In the genomic region with DNA sequence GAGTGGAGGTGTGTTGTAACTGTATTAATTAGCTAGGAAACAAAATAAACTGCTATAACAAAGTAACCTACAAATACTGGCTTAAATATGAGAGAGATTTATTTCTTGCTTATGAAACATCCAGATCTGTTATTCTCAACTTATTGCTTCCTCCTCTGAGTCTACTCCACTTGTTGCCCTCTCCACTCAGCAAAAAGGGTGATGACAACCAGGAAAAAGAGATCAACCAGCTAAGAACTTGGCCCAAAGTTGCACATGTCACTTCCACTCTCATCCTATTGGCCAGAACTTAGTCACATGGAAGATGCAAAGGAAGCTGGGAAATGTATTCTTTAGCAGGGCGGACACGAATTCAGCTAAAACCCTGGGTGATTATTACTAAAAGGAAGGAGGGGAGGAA, we compare ENCODE assay signal across 9 cellular contexts. TPM values are rescaled to one million over a fixed set of nuclear protein-coding genes. Genes with fewer than 3 reads are reported as not detected.
DNase-seq lines count a peak whose midpoint lies in the region; ATAC-seq and TF ChIP-seq lines count a peak whose summit lies in the region.
"Had no signal": no experiment of that assay in that cellular context is flagged by ENCODE, and none has a peak within 500 bp of the region (broad histone marks: within the 10 kb centered on the region; RNA-seq: fewer than 3 reads in every experiment).

No MANE protein-coding gene starts in this region.

- TF ChIP-seq CTCF in left ventricle myocardium inferior (IDR thresholded peaks at IDR 0.05; ENCODE audit: borderline replicate concordance): no peak
- TF ChIP-seq CTCF in GM13976 (IDR thresholded peaks at IDR 0.05; ENCODE audit: borderline replicate concordance, control extremely low read depth, extremely low read depth, insufficient read depth, missing control alignments): no peak

- H3K9me3 Mint-ChIP-seq in stimulated activated effector memory CD8-positive, alpha-beta T cell treated with anti-CD3 and anti-CD28 coated beads, Interleukin-12 subunit alpha, Interleukin-12 subunit beta, amount 100 ng/mL, for 72 hours: no peaks in the 10 kb centered on the region

- H3K27ac Mint-ChIP-seq in stimulated activated effector memory CD8-positive, alpha-beta T cell treated with anti-CD3 and anti-CD28 coated beads, Interleukin-12 subunit alpha, Interleukin-12 subunit beta, amount 100 ng/mL, for 72 hours: no peak overlapping the region

- DNase-seq in Right ventricle myocardium inferior (ENCODE audit: missing footprints): no peak
- no peak for DNase-seq in left ventricle myocardium inferior
- DNase-seq in SK-MEL-5 (ENCODE audit: low read depth, low spot score): peak; percentile 65
- DNase-seq in globus pallidus (ENCODE audit: low spot score): peak; percentile 38
- DNase-seq in superior temporal gyrus (ENCODE audit: extremely low spot score): peak; percentile 60
- no peak for DNase-seq in GM13976 (ENCODE audit: low spot score)
- no peak for DNase-seq in activated naive CD4-positive, alpha-beta T cell treated with anti-CD3 and anti-CD28 coated beads, Interleukin-2, amount 50 U/mL, for 16 hours
- DNase-seq in stimulated activated effector memory CD8-positive, alpha-beta T cell treated with anti-CD3 and anti-CD28 coated beads, Interleukin-12 subunit alpha, Interleukin-12 subunit beta, amount 100 ng/mL, for 72 hours (ENCODE audit: low spot score in 2 of 2): no peak
- DNase-seq: activated effector memory CD4-positive, alpha-beta T cell treated with anti-CD3 and anti-CD28 coated beads, Interleukin-2, amount 50 U/mL, for 16 hours had no signal

- peak; percentile 53 for ATAC-seq in Right ventricle myocardium inferior
- no peak for ATAC-seq in stimulated activated effector memory CD8-positive, alpha-beta T cell treated with anti-CD3 and anti-CD28 coated beads, Interleukin-12 subunit alpha, Interleukin-12 subunit beta, amount 100 ng/mL, for 72 hours

- in situ Hi-C loops in SK-MEL-5 (cut with HindIII; ENCODE audit: low pct_unique_long_range_greater_than_20kb, low sequenced_read_pairs) (loop anchor here (25.0 kb wide), 1 partner anchor 157 kb away; no protein-coding TSS in a partner anchor), GM13976 (cut with MboI; ENCODE audit: low sequenced_read_pairs, unreplicated experiment) (loop anchor here (25.0 kb wide), 1 partner anchor 557 kb away; no protein-coding TSS in a partner anchor)

- H3K27me3 ChIP-seq in left ventricle myocardium inferior (ENCODE audit: low read depth): peaks cover 6% of the 10 kb centered on the region

- no peak overlapping the region for H3K27ac ChIP-seq in left ventricle myocardium inferior (replicated peaks)

- peaks cover 10% of the 10 kb centered on the region for H3K4me1 Mint-ChIP-seq in stimulated activated effector memory CD8-positive, alpha-beta T cell treated with anti-CD3 and anti-CD28 coated beads, Interleukin-12 subunit alpha, Interleukin-12 subunit beta, amount 100 ng/mL, for 72 hours

- peaks cover 6% of the 10 kb centered on the region for H3K4me1 ChIP-seq in left ventricle myocardium inferior

- H3K36me3 Mint-ChIP-seq in stimulated activated effector memory CD8-positive, alpha-beta T cell treated with anti-CD3 and anti-CD28 coated beads, Interleukin-12 subunit alpha, Interleukin-12 subunit beta, amount 100 ng/mL, for 72 hours: no peaks in the 10 kb centered on the region

- intact Hi-C loops in Right ventricle myocardium inferior (cut with DNase I) (no loop called here), left ventricle myocardium inferior (cut with micrococcal nuclease) (no loop called here)

- H3K9me3 ChIP-seq in left ventricle myocardium inferior (replicated peaks): peaks cover 2% of the 10 kb centered on the region

- no peaks in the 10 kb centered on the region for H3K36me3 ChIP-seq in left ventricle myocardium inferior

- no peak overlapping the region for H3K4me3 Mint-ChIP-seq in stimulated activated effector memory CD8-positive, alpha-beta T cell treated with anti-CD3 and anti-CD28 coated beads, Interleukin-12 subunit alpha, Interleukin-12 subunit beta, amount 100 ng/mL, for 72 hours

- no peak overlapping the region for H3K4me3 ChIP-seq in left ventricle myocardium inferior

RNA-seq across cellular contexts. Expression of gene TP53RK, which starts 5.2 kb away (rescaled TPM):
- total RNA-seq in Right ventricle myocardium inferior (5.6 TPM), left ventricle myocardium inferior (6.0 TPM)
- 52.9 and 56.6 TPM in 2 replicates for total RNA-seq in SK-MEL-5 (2014; rRNA removed; shearing (Covaris generic))
- 23.4 and 28.1 TPM in 2 replicates for polyA plus RNA-seq in SK-MEL-5 (2015; cell fraction: cytosol; rRNA removed)
- 13.2 and 14.5 TPM in 2 replicates for polyA plus RNA-seq in SK-MEL-5 (2015; cell fraction: nucleus; rRNA removed)

RNA-seq across cellular contexts. Expression of gene SLC2A10, which starts 15.0 kb away (rescaled TPM):
- total RNA-seq in Right ventricle myocardium inferior (3.1 TPM), left ventricle myocardium inferior (2.8 TPM)
- total RNA-seq in SK-MEL-5 (2014; rRNA removed; shearing (Covaris generic)): 8.5 and 8.8 TPM in 2 replicates
- 6.4 and 7.0 TPM in 2 replicates for polyA plus RNA-seq in SK-MEL-5 (2015; cell fraction: cytosol; rRNA removed)
- polyA plus RNA-seq in SK-MEL-5 (2015; cell fraction: nucleus; rRNA removed): 4.4 and 9.0 TPM in 2 replicates

RNA-seq across cellular contexts. Expression of gene SLC13A3, which starts 43.2 kb away (rescaled TPM):
- 0.30 TPM for total RNA-seq in Right ventricle myocardium inferior
- 0.30 TPM for total RNA-seq in left ventricle myocardium inferior
- total RNA-seq in SK-MEL-5 (2014; rRNA removed; shearing (Covaris generic)): 4.1 and 5.2 TPM in 2 replicates
- 3.8 and 4.8 TPM in 2 replicates for polyA plus RNA-seq in SK-MEL-5 (2015; cell fraction: cytosol; rRNA removed)
- polyA plus RNA-seq in SK-MEL-5 (2015; cell fraction: nucleus; rRNA removed): 8.8 and 16.1 TPM in 2 replicates

Comparison
In these comparisons a context has a peak if more than half of its experiments do, and no peak if none do; other contexts are left out.
1. DNase-seq: peak in SK-MEL-5 (single experiment), globus pallidus (single experiment) and superior temporal gyrus (single experiment); none in Right ventricle myocardium inferior (single experiment), left ventricle myocardium inferior (single experiment), GM13976 (single experiment), activated naive CD4-positive, alpha-beta T cell treated with anti-CD3 and anti-CD28 coated beads, Interleukin-2, amount 50 U/mL, for 16 hours (single experiment) and stimulated activated effector memory CD8-positive, alpha-beta T cell treated with anti-CD3 and anti-CD28 coated beads, Interleukin-12 subunit alpha, Interleukin-12 subunit beta, amount 100 ng/mL, for 72 hours (0 of 2).